In genomic region chrX:15202458-15203177, GRCh38 we compare ENCODE assay signal across 13 cellular contexts.
DNase-seq lines count a peak whose midpoint lies in the region; ATAC-seq and TF ChIP-seq lines count a peak whose summit lies in the region.
"Had no signal": no experiment of that assay in that cellular context is flagged by ENCODE, and none has a peak within 500 bp of the region (broad histone marks: within the 10 kb centered on the region; RNA-seq: fewer than 3 reads in every experiment).

No MANE protein-coding gene starts in this region.

- intact Hi-C loops in Right ventricle myocardium inferior (cut with DNase I): no loop called here

- ATAC-seq in GM18858 (IDR thresholded peaks at IDR 0.05; ENCODE audit: unreplicated experiment) (peak; percentile 34), HG03196 (IDR thresholded peaks at IDR 0.05; ENCODE audit: unreplicated experiment) (no peak), Right ventricle myocardium inferior (no peak)
- ATAC-seq: naive thymus-derived CD8-positive, alpha-beta T cell had no signal

- no peak for TF ChIP-seq CTCF in choroid plexus epithelial cell (conservative IDR thresholded peaks at IDR 0.05; ENCODE audit: low read depth, low read length)

- H3K4me3 ChIP-seq in choroid plexus epithelial cell (ENCODE audit: low read depth, low read length): no peak overlapping the region
- H3K4me3 ChIP-seq: thyroid gland had no signal

- DNase-seq in AG20443 (ENCODE audit: low spot score) (peak; percentile 16), HS-5 (ENCODE audit: low read depth) (peak; percentile 43), choroid plexus epithelial cell (ENCODE audit: low read depth) (peak; percentile 21), DMS53 treated with DMSO at 0.1 percent for 48 hours (lab: John Stamatoyannopoulos, UW; ENCODE audit: unreplicated experiment) (no peak), Right ventricle myocardium inferior (ENCODE audit: missing footprints) (no peak)
- no peak for DNase-seq in stimulated activated CD4-positive, alpha-beta T cell treated with anti-CD3 and anti-CD28 coated beads, Interleukin-2, amount 100 ng/mL, for 48 hours
- DNase-seq: activated CD4-positive, alpha-beta T cell treated with anti-CD3 and anti-CD28 coated beads, Interleukin-2, amount 50 U/mL, for 48 hours; naive thymus-derived CD8-positive, alpha-beta T cell; NCI-H146; stimulated activated CD4-positive, alpha-beta T cell treated with anti-CD3 and anti-CD28 coated beads, Interleukin-4, amount 100 ng/mL, for 24 hours; thyroid gland had no signal

Comparison
In these comparisons a context has a peak if more than half of its experiments do, and no peak if none do; other contexts are left out.
1. DNase-seq: peak in AG20443 (single experiment), HS-5 (single experiment) and choroid plexus epithelial cell (single experiment); none in DMS53 treated with DMSO at 0.1 percent for 48 hours (single experiment), Right ventricle myocardium inferior (single experiment) and stimulated activated CD4-positive, alpha-beta T cell treated with anti-CD3 and anti-CD28 coated beads, Interleukin-2, amount 100 ng/mL, for 48 hours (0 of 2).